In the genomic region with DNA sequence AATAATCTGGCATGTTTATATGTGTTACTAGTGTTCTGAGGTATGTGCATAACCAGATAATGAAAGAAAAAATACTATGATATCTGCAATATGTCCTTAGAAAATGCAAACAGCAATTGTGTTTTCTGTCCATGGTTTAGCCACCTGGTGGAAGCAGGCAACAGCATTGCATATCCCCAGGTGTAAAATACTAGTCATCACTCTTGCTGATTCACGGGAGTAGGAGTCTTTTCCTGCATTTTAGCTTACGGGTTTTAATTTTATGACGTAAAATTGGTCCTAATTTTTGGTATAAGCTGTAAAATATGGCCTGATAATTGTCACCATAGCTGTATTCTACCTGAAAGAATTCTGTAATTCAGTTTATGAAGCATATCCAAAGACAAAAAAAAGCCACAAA, we compare ENCODE assay signal across 1 cellular context.
TF ChIP-seq lines count a peak whose summit lies in the region.

No MANE protein-coding gene starts in this region.

TF ChIP-seq in GM23338, 12 proteins besides CTCF, POLR2A, EP300 and RAD21 (continued from another document):
- TF ChIP-seq, protein P1, sequence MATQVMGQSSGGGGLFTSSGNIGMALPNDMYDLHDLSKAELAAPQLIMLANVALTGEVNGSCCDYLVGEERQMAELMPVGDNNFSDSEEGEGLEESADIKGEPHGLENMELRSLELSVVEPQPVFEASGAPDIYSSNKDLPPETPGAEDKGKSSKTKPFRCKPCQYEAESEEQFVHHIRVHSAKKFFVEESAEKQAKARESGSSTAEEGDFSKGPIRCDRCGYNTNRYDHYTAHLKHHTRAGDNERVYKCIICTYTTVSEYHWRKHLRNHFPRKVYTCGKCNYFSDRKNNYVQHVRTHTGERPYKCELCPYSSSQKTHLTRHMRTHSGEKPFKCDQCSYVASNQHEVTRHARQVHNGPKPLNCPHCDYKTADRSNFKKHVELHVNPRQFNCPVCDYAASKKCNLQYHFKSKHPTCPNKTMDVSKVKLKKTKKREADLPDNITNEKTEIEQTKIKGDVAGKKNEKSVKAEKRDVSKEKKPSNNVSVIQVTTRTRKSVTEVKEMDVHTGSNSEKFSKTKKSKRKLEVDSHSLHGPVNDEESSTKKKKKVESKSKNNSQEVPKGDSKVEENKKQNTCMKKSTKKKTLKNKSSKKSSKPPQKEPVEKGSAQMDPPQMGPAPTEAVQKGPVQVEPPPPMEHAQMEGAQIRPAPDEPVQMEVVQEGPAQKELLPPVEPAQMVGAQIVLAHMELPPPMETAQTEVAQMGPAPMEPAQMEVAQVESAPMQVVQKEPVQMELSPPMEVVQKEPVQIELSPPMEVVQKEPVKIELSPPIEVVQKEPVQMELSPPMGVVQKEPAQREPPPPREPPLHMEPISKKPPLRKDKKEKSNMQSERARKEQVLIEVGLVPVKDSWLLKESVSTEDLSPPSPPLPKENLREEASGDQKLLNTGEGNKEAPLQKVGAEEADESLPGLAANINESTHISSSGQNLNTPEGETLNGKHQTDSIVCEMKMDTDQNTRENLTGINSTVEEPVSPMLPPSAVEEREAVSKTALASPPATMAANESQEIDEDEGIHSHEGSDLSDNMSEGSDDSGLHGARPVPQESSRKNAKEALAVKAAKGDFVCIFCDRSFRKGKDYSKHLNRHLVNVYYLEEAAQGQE (IDR thresholded peaks at IDR 0.05; ENCODE audit: unreplicated experiment) = no peak
TF ChIP-seq in GM23338: peak in this region for 0.
